Comparison of ENCODE assay signal across 25 cellular contexts in genomic region chr5:172572440-172572839, GRCh38.
"Had no signal": no experiment of that assay in that cellular context is flagged by ENCODE, and none has a peak within 500 bp of the region (broad histone marks: within the 10 kb centered on the region; RNA-seq: fewer than 3 reads in every experiment).

No MANE protein-coding gene starts in this region.

- H3K4me1 ChIP-seq: left lung, psoas muscle, right lobe of liver, uterus had no signal

- H3K27me3 Mint-ChIP-seq: stimulated activated naive CD8-positive, alpha-beta T cell treated with anti-CD3 and anti-CD28 coated beads, Interleukin-15, amount 100 ng/mL, for 72 hours had no signal

- FAIRE-seq: keratinocyte had no signal

- H3K27ac Mint-ChIP-seq: naive thymus-derived CD8-positive, alpha-beta T cell; stimulated activated memory B cell treated with anti-CD40 and anti-IgM and Interleukin-4, amounts not matched to agents 10 μg/mL and 1 μg/mL and 100 μg/mL, for 72 hours; stimulated activated naive CD8-positive, alpha-beta T cell treated with anti-CD3 and anti-CD28 coated beads, Interleukin-15, amount 100 ng/mL, for 72 hours; type B pancreatic cell had no signal

- H3K9me3 Mint-ChIP-seq: naive thymus-derived CD8-positive, alpha-beta T cell; stimulated activated naive CD8-positive, alpha-beta T cell treated with anti-CD3 and anti-CD28 coated beads, Interleukin-15, amount 100 ng/mL, for 72 hours; type B pancreatic cell had no signal

- H3K4me3 ChIP-seq: left lung, lower lobe of right lung, psoas muscle, right lobe of liver, smooth muscle cell, tibial nerve, uterus had no signal

- ATAC-seq: left colon; left lung; lower lobe of right lung; naive thymus-derived CD8-positive, alpha-beta T cell; psoas muscle; right lobe of liver; stimulated activated memory B cell treated with anti-CD40 and anti-IgM and Interleukin-4, amounts not matched to agents 10 μg/mL and 1 μg/mL and 100 μg/mL, for 72 hours; stimulated activated naive CD8-positive, alpha-beta T cell treated with anti-CD3 and anti-CD28 coated beads, Interleukin-15, amount 100 ng/mL, for 72 hours had no signal

- H3K4me1 Mint-ChIP-seq: naive thymus-derived CD8-positive, alpha-beta T cell; stimulated activated memory B cell treated with anti-CD40 and anti-IgM and Interleukin-4, amounts not matched to agents 10 μg/mL and 1 μg/mL and 100 μg/mL, for 72 hours; stimulated activated naive CD8-positive, alpha-beta T cell treated with anti-CD3 and anti-CD28 coated beads, Interleukin-15, amount 100 ng/mL, for 72 hours had no signal

- H2AFZ ChIP-seq: parathyroid adenoma had no signal

- H3K36me3 Mint-ChIP-seq: naive thymus-derived CD8-positive, alpha-beta T cell; stimulated activated memory B cell treated with anti-CD40 and anti-IgM and Interleukin-4, amounts not matched to agents 10 μg/mL and 1 μg/mL and 100 μg/mL, for 72 hours; type B pancreatic cell had no signal

- H3K4me3 Mint-ChIP-seq: naive thymus-derived CD8-positive, alpha-beta T cell; stimulated activated memory B cell treated with anti-CD40 and anti-IgM and Interleukin-4, amounts not matched to agents 10 μg/mL and 1 μg/mL and 100 μg/mL, for 72 hours; stimulated activated naive CD8-positive, alpha-beta T cell treated with anti-CD3 and anti-CD28 coated beads, Interleukin-15, amount 100 ng/mL, for 72 hours; type B pancreatic cell had no signal

- H3K27me3 ChIP-seq: left lung, neutrophil, right lobe of liver, tibial nerve, uterus had no signal

- H3K27ac ChIP-seq: left lung, lower lobe of right lung, neutrophil, parathyroid adenoma, psoas muscle, right lobe of liver, tibial nerve had no signal

- H3K79me2 ChIP-seq: parathyroid adenoma had no signal

- H3K36me3 ChIP-seq: left lung, lower lobe of right lung, neutrophil, right lobe of liver, tibial nerve, uterus had no signal

- DNase-seq: hippocampal formation; left colon; left lung; lower lobe of right lung; mammary epithelial cell; mesenchymal stem cell; naive thymus-derived CD8-positive, alpha-beta T cell; occipital lobe; psoas muscle; right lobe of liver; stimulated activated CD4-positive, alpha-beta T cell treated with anti-CD3 and anti-CD28 coated beads, Interleukin-1b, Interleukin-23, amount 100 ng/mL, for 48 hours; stimulated activated CD4-positive, alpha-beta T cell treated with anti-CD3 and anti-CD28 coated beads, Interleukin-2, amount 100 ng/mL, for 48 hours; stimulated activated CD4-positive, alpha-beta T cell treated with anti-CD3 and anti-CD28 coated beads, Interleukin-4, amount 100 ng/mL, for 4 hours; stimulated activated CD8-positive, alpha-beta memory T cell treated with anti-CD3 and anti-CD28 coated beads, Interleukin-4, amount 100 ng/mL, for 48 hours; stimulated activated naive CD4-positive, alpha-beta T cell treated with Interleukin-2 at 50 U/mL for 16 hours; stimulated activated naive CD8-positive, alpha-beta T cell treated with anti-CD3 and anti-CD28 coated beads, Interleukin-15, amount 100 ng/mL, for 72 hours; substantia nigra; uterus had no signal

- H3K9ac ChIP-seq: parathyroid adenoma had no signal

- H3K4me2 ChIP-seq: smooth muscle cell had no signal

- H3K9me3 ChIP-seq: left lung, lower lobe of right lung, neutrophil, psoas muscle, right lobe of liver, tibial nerve, uterus had no signal
